Comparison of ENCODE assay signal across 18 cellular contexts in the genomic region with DNA sequence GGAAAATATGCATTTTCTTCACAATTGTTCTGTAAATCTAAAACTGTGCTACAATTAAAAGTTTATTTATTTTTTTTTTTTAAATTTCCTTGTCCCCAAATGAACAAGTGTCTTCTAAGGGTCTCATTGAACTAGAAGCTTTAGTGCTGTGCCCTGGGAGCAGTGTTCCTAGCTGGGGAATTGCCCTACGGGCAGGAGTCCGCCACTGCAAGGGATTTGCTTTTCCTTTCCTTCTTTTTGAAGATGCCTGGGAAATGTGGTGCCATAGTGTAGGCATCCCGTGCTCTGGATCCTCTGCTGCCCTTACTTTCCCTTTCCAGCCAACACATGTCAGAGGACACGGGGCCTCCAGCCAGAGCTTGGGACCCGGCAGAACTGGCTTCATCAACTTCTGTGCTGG.
"Had no signal": no experiment of that assay in that cellular context is flagged by ENCODE, and none has a peak within 500 bp of the region (broad histone marks: within the 10 kb centered on the region; RNA-seq: fewer than 3 reads in every experiment).

No MANE protein-coding gene starts in this region.

- DNase-seq: activated CD4-positive, alpha-beta T cell treated with anti-CD3 and anti-CD28 coated beads for 1 hour; activated CD4-positive, alpha-beta T cell treated with anti-CD3 and anti-CD28 coated beads, Interleukin-2, amount 50 U/mL, for 4 hours; activated naive CD4-positive, alpha-beta T cell; activated T-cell treated with anti-CD3 and anti-CD28 coated beads for 4 hours; foreskin melanocyte; heart left ventricle; islet precursor cell; mucosa of descending colon; naive thymus-derived CD8-positive, alpha-beta T cell; posterior cingulate gyrus; retina; stimulated activated CD4-positive, alpha-beta T cell treated with anti-CD3 and anti-CD28 coated beads, Interleukin-2, amount 100 ng/mL, for 48 hours; T-helper 1 cell; T1000 had no signal

- H3K4me3 Mint-ChIP-seq: naive thymus-derived CD8-positive, alpha-beta T cell; stimulated activated memory B cell treated with anti-CD40 and anti-IgM and Interleukin-4, amounts not matched to agents 10 μg/mL and 1 μg/mL and 100 μg/mL, for 72 hours had no signal

- H3K9me3 ChIP-seq: mucosa of descending colon, neutrophil had no signal

- ATAC-seq: heart left ventricle; left lobe of liver; mucosa of descending colon; naive thymus-derived CD8-positive, alpha-beta T cell; stimulated activated memory B cell treated with anti-CD40 and anti-IgM and Interleukin-4, amounts not matched to agents 10 μg/mL and 1 μg/mL and 100 μg/mL, for 72 hours had no signal

- H3K4me3 ChIP-seq: cardiac muscle cell, heart left ventricle, mucosa of descending colon had no signal

- H3K36me3 Mint-ChIP-seq: stimulated activated memory B cell treated with anti-CD40 and anti-IgM and Interleukin-4, amounts not matched to agents 10 μg/mL and 1 μg/mL and 100 μg/mL, for 72 hours had no signal

- H3K27ac ChIP-seq: cardiac muscle cell, heart left ventricle, neutrophil had no signal

- H3K27me3 ChIP-seq: cardiac muscle cell, heart left ventricle, neutrophil had no signal

- H3K27ac Mint-ChIP-seq: naive thymus-derived CD8-positive, alpha-beta T cell; stimulated activated memory B cell treated with anti-CD40 and anti-IgM and Interleukin-4, amounts not matched to agents 10 μg/mL and 1 μg/mL and 100 μg/mL, for 72 hours had no signal

- H3K36me3 ChIP-seq: cardiac muscle cell, heart left ventricle, neutrophil had no signal

- H3K27me3 Mint-ChIP-seq: stimulated activated memory B cell treated with anti-CD40 and anti-IgM and Interleukin-4, amounts not matched to agents 10 μg/mL and 1 μg/mL and 100 μg/mL, for 72 hours had no signal

- H3K4me1 Mint-ChIP-seq: naive thymus-derived CD8-positive, alpha-beta T cell; stimulated activated memory B cell treated with anti-CD40 and anti-IgM and Interleukin-4, amounts not matched to agents 10 μg/mL and 1 μg/mL and 100 μg/mL, for 72 hours had no signal
